ENCODE assay signal across 20 cellular contexts in genomic region chr21:15751561-15751960, GRCh38.
"Had no signal": no experiment of that assay in that cellular context is flagged by ENCODE, and none has a peak within 500 bp of the region (broad histone marks: within the 10 kb centered on the region; RNA-seq: fewer than 3 reads in every experiment).

No MANE protein-coding gene starts in this region.

- H3K36me3 ChIP-seq: SJCRH30 had no signal

- ATAC-seq: Panc1, PC-3, SK-N-SH treated with all-trans-retinoic acid at 6 μM for 48 hours had no signal

- H3K27me3 ChIP-seq: SJCRH30 had no signal

- H3K4me1 ChIP-seq: SJCRH30 had no signal

- DNase-seq: KBM-7; MV-4-11; NCI-H1048; NCI-H1105; NCI-H1417; NCI-H1436 treated with DMSO at 0.1 percent for 48 hours; NCI-H1694; NCI-H187 treated with DMSO at 0.1 percent for 48 hours; NCI-H2029 treated with DMSO at 0.1 percent for 48 hours; NCI-H2227 treated with DMSO at 0.1 percent for 48 hours; NCI-H524; NCI-H526 treated with DMSO at 0.1 percent for 48 hours; NCI-H774; NK-92 treated with Interleukin-12 subunit alpha and Interleukin-12 subunit beta, amount 100 ng/mL, for 24 hours; PC-3; SHP77 treated with DMSO at 0.1 percent for 48 hours; SJCRH30 had no signal

- H3K4me3 ChIP-seq: SJCRH30 had no signal

- H3K27ac ChIP-seq: RWPE1, SJCRH30 had no signal
